ENCODE assay signal across 8 cellular contexts in genomic region chr21:34201441-34201838, GRCh38.
DNase-seq lines count a peak whose midpoint lies in the region; ATAC-seq, FAIRE-seq and TF ChIP-seq lines count a peak whose summit lies in the region.

No MANE protein-coding gene starts in this region.

- no peaks in the 10 kb centered on the region for H3K27me3 ChIP-seq in psoas muscle (ENCODE audit: insufficient read depth in 3 of 3, low read length in 2 of 3)
- no peaks in the 10 kb centered on the region for H3K27me3 ChIP-seq in aorta (ENCODE audit: control insufficient read depth in 1 of 2, insufficient read depth in 2 of 2, low read length in 1 of 2)

- DNase-seq in D721Med (ENCODE audit: insufficient read length, low spot score) (peak; percentile 45), T-cell (no peak), fibroblast of pulmonary artery (ENCODE audit: low read depth) (no peak), psoas muscle (no peak), COR-L47 (lab: John Stamatoyannopoulos, UW) (no peak), aorta (no peak), NCI-H1417 (lab: John Stamatoyannopoulos, UW) (no peak)

- no peak for ATAC-seq in T-cell (replicated peaks in 1 of 4)
- ATAC-seq in psoas muscle: peak in 3 of 4 donors; percentile 6 to 16 (median 7)
- ATAC-seq in HG02981 (IDR thresholded peaks at IDR 0.05; ENCODE audit: unreplicated experiment): no peak
- ATAC-seq in aorta (ENCODE audit: low FRiP score): no peak

- no peaks in the 10 kb centered on the region for H3K9me3 ChIP-seq in psoas muscle
- no peaks in the 10 kb centered on the region for H3K9me3 ChIP-seq in aorta (ENCODE audit: control insufficient read depth, low read length)

- peak overlapping the region; percentile 8 to 46 for H3K27ac Mint-ChIP-seq in T-cell

- CTCF ChIA-PET in T-cell (lab: Charles Lee): interaction anchor here (0.6 to 2.0 kb wide), 8 partner anchors 72 to 285 kb away, joined by 3 to 9 read pairs (median 5); no protein-coding TSS in a partner anchor

- no peaks in the 10 kb centered on the region for H3K27me3 Mint-ChIP-seq in T-cell

- TF ChIP-seq CTCF in D721Med (IDR thresholded peaks at IDR 0.05; ENCODE audit: insufficient read depth, missing control alignments): no peak
- TF ChIP-seq CTCF in fibroblast of pulmonary artery (IDR thresholded peaks at IDR 0.05; ENCODE audit: low read length, missing control alignments): no peak
- no peak for TF ChIP-seq CTCF in psoas muscle (IDR thresholded peaks at IDR 0.05)

- FAIRE-seq in D721Med (lab: Jason Lieb, UNC): no peak

- no peaks in the 10 kb centered on the region for H3K36me3 Mint-ChIP-seq in T-cell

- peaks cover 35 to 48% (median 45%) of the 10 kb centered on the region in 3 donors for H3K4me1 Mint-ChIP-seq in T-cell

- WGBS in psoas muscle, 3 donors: 25 to 41% (median 26%) methylated on average over 7 of the region's 7 CpGs
- 3 to 5% methylated on average over 7 of the region's 7 CpGs for WGBS in aorta, 2 donors

- H3K36me3 ChIP-seq in psoas muscle (ENCODE audit: insufficient read depth in 1 of 2, low read depth in 1 of 2): no peaks in the 10 kb centered on the region
- no peaks in the 10 kb centered on the region for H3K36me3 ChIP-seq in aorta (ENCODE audit: control insufficient read depth in 1 of 2, insufficient read depth in 2 of 2, low read length in 1 of 2)

- POLR2A ChIA-PET in T-cell (lab: Charles Lee): interaction anchor here (0.6 to 1.0 kb wide), 2 partner anchors 9 to 304 kb away, joined by 3 to 4 read pairs; no protein-coding TSS in a partner anchor

- H3K4me1 ChIP-seq in psoas muscle: peaks cover 14% of the 10 kb centered on the region
- no peaks in the 10 kb centered on the region for H3K4me1 ChIP-seq in aorta (ENCODE audit: control insufficient read depth in 1 of 2, insufficient read depth in 2 of 2, low read length in 2 of 2)

- intact Hi-C loops in psoas muscle (cut with DNase I) (loop anchor here in 1 of 2 donors (5.0 kb wide), 2 partner anchors 74 to 279 kb away; no protein-coding TSS in a partner anchor), aorta (cut with DNase I) (loop anchor here (5.0 kb wide), 2 partner anchors 124 to 146 kb away; no protein-coding TSS in a partner anchor)

- H3K4me3 Mint-ChIP-seq in T-cell: peak overlapping the region; percentile 74 to 78 (median 76)

- peak overlapping the region; percentile 52 for H3K27ac ChIP-seq in psoas muscle
- peak overlapping the region in 1 of 2 donors; percentile 46 for H3K27ac ChIP-seq in aorta (ENCODE audit: low read depth in 1 of 2, low read length in 2 of 2)

- H3K4me3 ChIP-seq in fibroblast of pulmonary artery (replicated peaks; ENCODE audit: low read depth, low read length) (peak overlapping the region; percentile 52), psoas muscle (peak overlapping the region; percentile 66), aorta (ENCODE audit: low read length in 2 of 2) (no peak overlapping the region)

- H3K9me3 Mint-ChIP-seq in T-cell: no peaks in the 10 kb centered on the region

Comparison
In these comparisons a context has a peak if more than half of its experiments do, and no peak if none do; other contexts are left out.
1. ATAC-seq: peak in psoas muscle (3 of 4); none in T-cell (0 of 4), HG02981 (single experiment) and aorta (single experiment).
2. H3K4me3 ChIP-seq: peak in fibroblast of pulmonary artery (single experiment) and psoas muscle (single experiment); none in aorta (0 of 2).